ENCODE assay signal across 8 cellular contexts in genomic region chr16:712740-713250, GRCh38. TPM values are rescaled to one million over a fixed set of nuclear protein-coding genes. Genes with fewer than 3 reads are reported as not detected.
A peak's percentile ranks its signal among the peaks of the same experiment; 100 is the strongest.
DNase-seq lines count a peak whose midpoint lies in the region; ATAC-seq, FAIRE-seq and TF ChIP-seq lines count a peak whose summit lies in the region.
"Not testable (repeated sequence)": the region's sequence is repeated elsewhere in the genome, so short reads cannot be mapped to it uniquely, and the experiment has no call there.

No MANE protein-coding gene starts in this region.

- TF ChIP-seq EP300 in A549 (IDR thresholded peaks at IDR 0.05), result peak in 1 of 2 experiments; percentile 31; a peak in 1 of 5 replicates

- DNase-seq in A549 (ENCODE audit: low read depth in 1 of 2, low spot score in 1 of 2) (peak; percentile 95 to 99), KG1 (lab: John Stamatoyannopoulos, UW) (peak; percentile 46), NT2/D1 (ENCODE audit: low read depth, low spot score) (peak; percentile 94), brain microvascular endothelial cell (peak; percentile 94), glomerular endothelial cell (ENCODE audit: extremely low read depth, low read depth, low spot score) (peak; percentile 48)
- DNase-seq in activated CD4-positive, alpha-beta T cell treated with anti-CD3 and anti-CD28 coated beads for 36 hours, result peak; percentile 84

- H3K9me3 ChIP-seq in A549; NT2/D1 (ENCODE audit: insufficient read depth, low read length); parathyroid adenoma (ENCODE audit: control insufficient read depth, low read length): not testable (repeated sequence)

- not testable (repeated sequence) for H3K9ac ChIP-seq in NT2/D1 (ENCODE audit: insufficient read length, low read depth); parathyroid adenoma

- H3K4me2 ChIP-seq in A549, result peak overlapping the region; percentile 70
- H3K4me2 ChIP-seq in parathyroid adenoma (ENCODE audit: low read length), result not testable (repeated sequence)

- H3K27ac Mint-ChIP-seq in activated CD4-positive, alpha-beta T cell treated with anti-CD3 and anti-CD28 coated beads for 36 hours, result not testable (repeated sequence)

- POLR2A ChIA-PET in A549 (lab: Yijun Ruan, JAX), result interaction anchor here (1.0 to 2.1 kb wide), 4 partner anchors 8 to 15 kb away, joined by 3 to 33 read pairs (median 4); partner anchors contain the start of genes ANTKMT and CCDC78
- POLR2A ChIA-PET in activated CD4-positive, alpha-beta T cell treated with anti-CD3 and anti-CD28 coated beads for 36 hours (lab: Charles Lee), result not testable (repeated sequence)

- peak; percentile 37 to 67 for ATAC-seq in A549
- not testable (repeated sequence) for ATAC-seq in activated CD4-positive, alpha-beta T cell treated with anti-CD3 and anti-CD28 coated beads for 36 hours

- H3K36me3 ChIP-seq in NT2/D1 (ENCODE audit: insufficient read depth, insufficient read length, low read length); brain microvascular endothelial cell (replicated peaks); parathyroid adenoma (ENCODE audit: control insufficient read depth, insufficient read depth, low read length): not testable (repeated sequence)

- H3K4me3 Mint-ChIP-seq in activated CD4-positive, alpha-beta T cell treated with anti-CD3 and anti-CD28 coated beads for 36 hours, result not testable (repeated sequence)

- TF ChIP-seq RAD21 in A549 (conservative IDR thresholded peaks at IDR 0.05 in 1 of 2, IDR thresholded peaks at IDR 0.05 in 1 of 2), result peak; percentile 46 to 52; a peak in 4 of 5 replicates

- H3K4me3 ChIP-seq in A549, result peak overlapping the region; percentile 16; the same call in 1 of the 3 replicates
- not testable (repeated sequence) for H3K4me3 ChIP-seq in NT2/D1 (ENCODE audit: insufficient read length, low read depth); brain microvascular endothelial cell (ENCODE audit: low read depth, low read length); parathyroid adenoma (ENCODE audit: low read depth, low read length)

- in situ Hi-C loops in brain microvascular endothelial cell (cut with HindIII; ENCODE audit: low pct_ligation_motif_present, low sequenced_read_pairs), result loop anchor here (25.0 kb wide), 1 partner anchor 275 kb away; the partner anchor contains the start of gene SOX8

- H3K27me3 ChIP-seq in NT2/D1 (ENCODE audit: insufficient read depth, insufficient read length), result peaks cover 38% of the 10 kb centered on the region
- not testable (repeated sequence) for H3K27me3 ChIP-seq in brain microvascular endothelial cell (replicated peaks); parathyroid adenoma (ENCODE audit: control insufficient read depth, insufficient read depth, low read length)

- H3K27ac ChIP-seq in A549 (peak overlapping the region; percentile 86 to 99), brain microvascular endothelial cell (peak overlapping the region; percentile 64)
- not testable (repeated sequence) for H3K27ac ChIP-seq in parathyroid adenoma

- not testable (repeated sequence) for TF ChIP-seq POLR2A in A549 (IDR thresholded peaks at IDR 0.05; ENCODE audit: low read length)

- H3K27me3 Mint-ChIP-seq in activated CD4-positive, alpha-beta T cell treated with anti-CD3 and anti-CD28 coated beads for 36 hours, result peaks cover 31% of the 10 kb centered on the region

- FAIRE-seq in A549 (lab: Jason Lieb, UNC) (peak; percentile 99), G401.6 (lab: Jason Lieb, UNC) (peak; percentile 99)

- CTCF ChIA-PET in A549 (lab: Yijun Ruan, JAX), result interaction anchor here (0.7 to 25.1 kb wide), 22 partner anchors 10 to 386 kb away, joined by 3 to 656 read pairs (median 6); partner anchors contain the start of genes ANTKMT, CCDC78, CHTF18 and CIAO3
- CTCF ChIA-PET in activated CD4-positive, alpha-beta T cell treated with anti-CD3 and anti-CD28 coated beads for 36 hours (lab: Charles Lee), result interaction anchor here (0.6 to 5.4 kb wide), 22 partner anchors 8 to 321 kb away, joined by 3 to 55 read pairs (median 4); partner anchors contain the start of genes ANTKMT, CCDC78, CHTF18 and HAGHL

- intact Hi-C loops in activated CD4-positive, alpha-beta T cell treated with anti-CD3 and anti-CD28 coated beads for 36 hours (cut with DNase I, micrococcal nuclease), result loop anchor here in 1 of 2 experiments (2.0 kb wide), 1 partner anchor 390 kb away; no protein-coding TSS in a partner anchor

- 9% methylated on average over 12 of the region's 13 CpGs for WGBS in A549 (ENCODE audit: missing lambda C conversion rate)

- peaks cover 66% of the 10 kb centered on the region for H3K4me1 ChIP-seq in A549
- peaks cover 45% of the 10 kb centered on the region for H3K4me1 ChIP-seq in NT2/D1 (ENCODE audit: insufficient read depth, insufficient read length)
- peaks cover 11% of the 10 kb centered on the region for H3K4me1 ChIP-seq in parathyroid adenoma

- not testable (repeated sequence) for H3K36me3 Mint-ChIP-seq in activated CD4-positive, alpha-beta T cell treated with anti-CD3 and anti-CD28 coated beads for 36 hours (ENCODE audit: low read depth)

- H3K9me3 Mint-ChIP-seq in activated CD4-positive, alpha-beta T cell treated with anti-CD3 and anti-CD28 coated beads for 36 hours (ENCODE audit: low read depth), result not testable (repeated sequence)

- not testable (repeated sequence) for H3K4me1 Mint-ChIP-seq in activated CD4-positive, alpha-beta T cell treated with anti-CD3 and anti-CD28 coated beads for 36 hours

- peak; percentile 68 for TF ChIP-seq CTCF in A549 (IDR thresholded peaks at IDR 0.05)
- peak; percentile 67 for TF ChIP-seq CTCF in brain microvascular endothelial cell (IDR thresholded peaks at IDR 0.05; ENCODE audit: low read depth, low read length, missing control alignments)
- TF ChIP-seq CTCF in parathyroid adenoma (IDR thresholded peaks at IDR 0.05), result peak; percentile 24

- not testable (repeated sequence) for H3K79me2 ChIP-seq in parathyroid adenoma

- H2AFZ ChIP-seq in parathyroid adenoma, result not testable (repeated sequence)

TF ChIP-seq in A549, 52 proteins besides CTCF, POLR2A, EP300 and RAD21 (continues in another document):
- TF ChIP-seq JUN (IDR thresholded peaks at IDR 0.05), result peak; percentile 46 to 69; a peak in 2 of 5 replicates
- 0 out of 2 replicates have a peak, but pooled peaks have one; percentile 36 for TF ChIP-seq HOXB5 (CRISPR knock-in tag; IDR thresholded peaks at IDR 0.05)
- TF ChIP-seq JUNB (IDR thresholded peaks at IDR 0.05), result peak; percentile 83
- TF ChIP-seq, protein P1, sequence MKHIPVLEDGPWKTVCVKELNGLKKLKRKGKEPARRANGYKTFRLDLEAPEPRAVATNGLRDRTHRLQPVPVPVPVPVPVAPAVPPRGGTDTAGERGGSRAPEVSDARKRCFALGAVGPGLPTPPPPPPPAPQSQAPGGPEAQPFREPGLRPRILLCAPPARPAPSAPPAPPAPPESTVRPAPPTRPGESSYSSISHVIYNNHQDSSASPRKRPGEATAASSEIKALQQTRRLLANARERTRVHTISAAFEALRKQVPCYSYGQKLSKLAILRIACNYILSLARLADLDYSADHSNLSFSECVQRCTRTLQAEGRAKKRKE (CRISPR knock-in tag; IDR thresholded peaks at IDR 0.05; ENCODE audit: low read depth), result peak; percentile 57; the same call in 1 of the 2 replicates

RNA-seq across cellular contexts. Expression of gene METRN, which starts 2.1 kb away (rescaled TPM):
- polyA plus RNA-seq in A549 (2011; rRNA removed) (33.8 and 41.0 TPM in 2 replicates), A549 (2017; fragmentation: RNase III; extraction: RNeasy Plus Mini Kit Qiagen cat#74134 plus additional on column Dnase treatment) (72.7 to 82.2 TPM (median 81.0 TPM) in 3 replicates)
- polyA plus RNA-seq in A549 (2012; cell fraction: cytosol; rRNA removed), result 128 and 228 TPM in 2 replicates
- 107 and 207 TPM in 2 replicates for polyA plus RNA-seq in A549 (2012; cell fraction: nucleus; rRNA removed)
- 16.9 and 19.6 TPM in 2 replicates for polyA minus RNA-seq in A549 (2011; rRNA and poly(A)+ RNA removed)
- 10 to 100 TPM; 11.1 to 13.3 TPM for total RNA-seq in activated CD4-positive, alpha-beta T cell treated with anti-CD3 and anti-CD28 coated beads for 36 hours
- total RNA-seq in glomerular endothelial cell, result 54.4 and 134 TPM in 2 replicates

RNA-seq across cellular contexts. Expression of gene FBXL16, which starts 7.2 kb away (rescaled TPM):
- polyA plus RNA-seq in A549 (2011; rRNA removed) (0.53 and 0.54 TPM in 2 replicates), A549 (2017; fragmentation: RNase III; extraction: RNeasy Plus Mini Kit Qiagen cat#74134 plus additional on column Dnase treatment) (1.1 to 1.4 TPM (median 1.2 TPM) in 3 replicates)
- polyA plus RNA-seq in A549 (2012; cell fraction: cytosol; rRNA removed), result 1.1 and 2.4 TPM in 2 replicates
- polyA plus RNA-seq in A549 (2012; cell fraction: nucleus; rRNA removed), result 2.4 and 4.1 TPM in 2 replicates
- 0.21 and 0.29 TPM in 2 replicates for polyA minus RNA-seq in A549 (2011; rRNA and poly(A)+ RNA removed)
- total RNA-seq in activated CD4-positive, alpha-beta T cell treated with anti-CD3 and anti-CD28 coated beads for 36 hours, result 1 to 10 TPM; 6.1 to 6.8 TPM
- total RNA-seq in glomerular endothelial cell, result 1.6 TPM in 2 replicates

RNA-seq across cellular contexts. Expression of gene ANTKMT, which starts 8.2 kb away (rescaled TPM):
- polyA plus RNA-seq in A549 (2011; rRNA removed) (10.9 and 11.9 TPM in 2 replicates), A549 (2017; fragmentation: RNase III; extraction: RNeasy Plus Mini Kit Qiagen cat#74134 plus additional on column Dnase treatment) (49.2 to 55.8 TPM (median 55.2 TPM) in 3 replicates)
- polyA plus RNA-seq in A549 (2012; cell fraction: cytosol; rRNA removed), result 79.6 and 99.7 TPM in 2 replicates
- polyA plus RNA-seq in A549 (2012; cell fraction: nucleus; rRNA removed), result 161 and 226 TPM in 2 replicates
- polyA minus RNA-seq in A549 (2011; rRNA and poly(A)+ RNA removed), result 2.6 and 3.7 TPM in 2 replicates
- total RNA-seq in activated CD4-positive, alpha-beta T cell treated with anti-CD3 and anti-CD28 coated beads for 36 hours, result 10 to 100 TPM; 13.3 to 27.0 TPM
- 45.4 and 53.0 TPM in 2 replicates for total RNA-seq in glomerular endothelial cell

RNA-seq across cellular contexts. Expression of gene CCDC78, which starts 13.4 kb away (rescaled TPM):
- polyA plus RNA-seq in A549 (2011; rRNA removed), result 1.1 and 1.7 TPM in 2 replicates
- 7.3 and 9.7 TPM in 2 replicates for polyA plus RNA-seq in A549 (2012; cell fraction: cytosol; rRNA removed)
- polyA plus RNA-seq in A549 (2012; cell fraction: nucleus; rRNA removed), result 72.7 and 90.6 TPM in 2 replicates
- 4.7 to 5.9 TPM (median 5.6 TPM) in 3 replicates for polyA plus RNA-seq in A549 (2017; fragmentation: RNase III; extraction: RNeasy Plus Mini Kit Qiagen cat#74134 plus additional on column Dnase treatment)
- 0.49 and 0.74 TPM in 2 replicates for polyA minus RNA-seq in A549 (2011; rRNA and poly(A)+ RNA removed)
- total RNA-seq in activated CD4-positive, alpha-beta T cell treated with anti-CD3 and anti-CD28 coated beads for 36 hours, result 1 to 10 TPM; 1.8 to 2.4 TPM
- total RNA-seq in glomerular endothelial cell, result 0.41 and 3.9 TPM in 2 replicates

RNA-seq across cellular contexts. Expression of gene HAGHL, which starts 14.1 kb away (rescaled TPM):
- polyA plus RNA-seq in A549 (2011; rRNA removed), result 3.5 and 4.4 TPM in 2 replicates
- polyA plus RNA-seq in A549 (2012; cell fraction: cytosol; rRNA removed), result 32.0 and 35.0 TPM in 2 replicates
- polyA plus RNA-seq in A549 (2012; cell fraction: nucleus; rRNA removed), result 62.2 and 86.3 TPM in 2 replicates
- 21.4 to 22.0 TPM (median 21.7 TPM) in 3 replicates for polyA plus RNA-seq in A549 (2017; fragmentation: RNase III; extraction: RNeasy Plus Mini Kit Qiagen cat#74134 plus additional on column Dnase treatment)
- 2.0 and 2.6 TPM in 2 replicates for polyA minus RNA-seq in A549 (2011; rRNA and poly(A)+ RNA removed)
- 10 to 100 TPM; 10.0 to 11.7 TPM for total RNA-seq in activated CD4-positive, alpha-beta T cell treated with anti-CD3 and anti-CD28 coated beads for 36 hours
- 8.2 and 12.8 TPM in 2 replicates for total RNA-seq in glomerular endothelial cell

Comparison
In these comparisons a context has a peak if more than half of its experiments do, and no peak if none do; other contexts are left out.
1. DNase-seq: peak in every context shown above with its lines; median percentile 97 in A549; 94 in NT2/D1; 94 in brain microvascular endothelial cell; 84 in activated CD4-positive, alpha-beta T cell treated with anti-CD3 and anti-CD28 coated beads for 36 hours; 48 in glomerular endothelial cell; 46 in KG1.